1 cellular context compared by ENCODE assay signal in the genomic region with DNA sequence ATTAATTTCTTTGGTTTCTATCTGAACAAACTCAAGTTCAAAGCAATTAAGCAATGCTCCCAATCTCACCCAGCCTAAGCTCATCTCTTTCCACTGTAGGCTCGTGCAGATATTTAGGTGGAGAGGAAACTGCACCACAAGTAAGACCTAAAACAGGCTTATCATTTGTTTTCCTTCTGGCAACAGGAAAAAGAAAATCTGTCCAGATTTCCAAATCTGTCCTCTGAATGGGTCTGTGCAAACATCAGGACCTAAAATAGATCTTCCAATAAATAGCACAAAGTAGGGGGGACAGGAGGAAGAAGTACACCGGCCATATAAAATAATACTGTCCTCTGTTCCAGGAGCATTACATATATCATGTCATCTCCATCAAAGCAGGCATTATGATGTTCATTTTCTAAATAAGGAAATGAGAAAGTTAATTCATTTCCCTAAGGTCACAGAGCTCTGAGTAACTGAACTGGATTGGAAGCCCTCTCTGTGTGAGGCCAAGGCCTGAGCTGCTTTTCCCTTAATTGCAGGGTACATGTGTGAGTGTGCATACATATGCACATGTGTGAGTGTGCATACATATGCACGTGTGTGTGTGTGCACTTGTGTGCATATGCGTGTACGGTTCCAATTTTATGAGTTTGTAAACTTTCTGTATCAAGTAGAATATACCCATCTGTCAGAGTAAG.
TF ChIP-seq lines count a peak whose summit lies in the region.

No MANE protein-coding gene starts in this region.

TF ChIP-seq in GM12878, 131 proteins besides CTCF, POLR2A, EP300 and RAD21:
- TF ChIP-seq, protein P1, sequence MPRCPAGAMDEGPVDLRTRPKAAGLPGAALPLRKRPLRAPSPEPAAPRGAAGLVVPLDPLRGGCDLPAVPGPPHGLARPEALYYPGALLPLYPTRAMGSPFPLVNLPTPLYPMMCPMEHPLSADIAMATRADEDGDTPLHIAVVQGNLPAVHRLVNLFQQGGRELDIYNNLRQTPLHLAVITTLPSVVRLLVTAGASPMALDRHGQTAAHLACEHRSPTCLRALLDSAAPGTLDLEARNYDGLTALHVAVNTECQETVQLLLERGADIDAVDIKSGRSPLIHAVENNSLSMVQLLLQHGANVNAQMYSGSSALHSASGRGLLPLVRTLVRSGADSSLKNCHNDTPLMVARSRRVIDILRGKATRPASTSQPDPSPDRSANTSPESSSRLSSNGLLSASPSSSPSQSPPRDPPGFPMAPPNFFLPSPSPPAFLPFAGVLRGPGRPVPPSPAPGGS (IDR thresholded peaks at IDR 0.05; ENCODE audit: borderline replicate concordance, insufficient read depth, low read depth, low read length, poor library complexity, severe bottlenecking): no peak
- no peak for TF ChIP-seq IRF5 (IDR thresholded peaks at IDR 0.05; ENCODE audit: borderline replicate concordance)
